In genomic region chr13:110067355-110068175, GRCh38 we compare ENCODE assay signal across 14 cellular contexts.
"Had no signal": no experiment of that assay in that cellular context is flagged by ENCODE, and none has a peak within 500 bp of the region (broad histone marks: within the 10 kb centered on the region; RNA-seq: fewer than 3 reads in every experiment).

No MANE protein-coding gene starts in this region.

- FAIRE-seq: pancreas, small intestine had no signal

- ATAC-seq: left lung had no signal

- H3K36me3 ChIP-seq: left lung, pancreas, uterus had no signal

- DNase-seq: activated CD4-positive, alpha-beta memory T cell treated with anti-CD3 and anti-CD28 coated beads, Interleukin-2, amount 10 ng/mL, durations not matched to agents 7 days and 5 days; activated gamma-delta T cell treated with Interleukin-2 at 50 U/mL for 16 hours; activated naive CD8-positive, alpha-beta T cell treated with anti-CD3 and anti-CD28 coated beads for 36 hours; activated T-cell treated with anti-CD3 and anti-CD28 coated beads, Interleukin-2, amount 50 U/mL, for 48 hours; central memory CD4-positive, alpha-beta T cell; cortex of kidney; effector memory CD4-positive, alpha-beta T cell; left lung; mesendoderm; nephron progenitor cell; pancreas; small intestine; T1000 had no signal

- H3K4me3 ChIP-seq: left lung, pancreas, uterus had no signal

- H3K27me3 ChIP-seq: left lung, pancreas, uterus had no signal
